Comparison of ENCODE assay signal across 25 cellular contexts in the genomic region with DNA sequence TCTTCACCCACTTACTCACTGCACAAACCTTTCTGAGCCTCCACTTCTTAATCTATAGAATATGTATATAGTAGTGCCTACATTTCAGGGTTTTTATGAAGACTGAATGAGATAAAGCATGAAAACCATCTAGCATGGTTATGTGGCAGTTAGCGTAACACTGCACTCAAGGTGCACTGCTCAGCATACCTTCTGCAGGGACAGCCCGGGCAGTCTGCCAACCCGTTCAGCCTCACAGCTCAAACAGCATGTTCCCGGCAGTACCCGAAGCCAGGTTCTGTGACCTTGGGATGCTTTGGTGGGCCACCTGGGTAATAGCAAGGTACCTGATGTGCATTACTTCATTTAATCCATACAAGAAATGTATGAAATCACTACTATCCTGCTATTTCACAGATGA.
DNase-seq lines count a peak whose midpoint lies in the region; ATAC-seq and TF ChIP-seq lines count a peak whose summit lies in the region.
"Had no signal": no experiment of that assay in that cellular context is flagged by ENCODE, and none has a peak within 500 bp of the region (broad histone marks: within the 10 kb centered on the region; RNA-seq: fewer than 3 reads in every experiment).

No MANE protein-coding gene starts in this region.

- H3K4me3 ChIP-seq in right lobe of liver: no peak overlapping the region
- H3K4me3 ChIP-seq: GM12878, Peyer's patch, thoracic aorta, vagina had no signal

- H3K27me3 ChIP-seq in right lobe of liver: no peaks in the 10 kb centered on the region
- H3K27me3 ChIP-seq: brain microvascular endothelial cell, Peyer's patch, vagina had no signal

- no peak for TF ChIP-seq POLR2A in right lobe of liver (IDR thresholded peaks at IDR 0.05)

- intact Hi-C loops in right lobe of liver (cut with DNase I): no loop called here
- intact Hi-C loops in left colon (cut with DNase I, micrococcal nuclease): no loop called here

- peak; percentile 72 to 86 (median 80) for ATAC-seq in right lobe of liver
- ATAC-seq in left colon: no peak
- ATAC-seq in HG03045 (IDR thresholded peaks at IDR 0.05; ENCODE audit: unreplicated experiment): no peak
- ATAC-seq: GM12878, sciatic nerve had no signal

- WGBS in right lobe of liver (ENCODE audit: insufficient coverage, low coverage, low lambda C conversion rate, missing lambda C conversion rate): 50% methylated on average over 3 of the region's 5 CpGs

- in situ Hi-C loops in G401 (cut with HindIII; ENCODE audit: low sequenced_read_pairs): no loop called here

- no peak overlapping the region for H3K27ac ChIP-seq in right lobe of liver
- H3K27ac ChIP-seq: brain microvascular endothelial cell, C4-2B, HL-60, parathyroid adenoma, Peyer's patch, thoracic aorta, vagina had no signal

- no peak for TF ChIP-seq CTCF in right lobe of liver (IDR thresholded peaks at IDR 0.05)

- no peaks in the 10 kb centered on the region for H3K36me3 ChIP-seq in right lobe of liver
- H3K36me3 ChIP-seq: brain microvascular endothelial cell, Peyer's patch, thoracic aorta, vagina had no signal

- DNase-seq in G401 (ENCODE audit: low spot score): peak; percentile 66
- peak; percentile 6 for DNase-seq in NCI-H1092 treated with DMSO at 0.1 percent for 48 hours (lab: John Stamatoyannopoulos, UW)
- peak; percentile 12 for DNase-seq in amniotic epithelial cell (ENCODE audit: low read depth)
- peak; percentile 59 to 68 (median 66) for DNase-seq in right lobe of liver
- no peak for DNase-seq in left colon
- DNase-seq in NOMO-1 (lab: John Stamatoyannopoulos, UW; ENCODE audit: unreplicated experiment in 2 of 2): no peak
- DNase-seq in effector CD4-positive, alpha-beta T cell: no peak
- DNase-seq: activated CD4-positive, alpha-beta T cell treated with anti-CD3 and anti-CD28 coated beads, Interleukin-2, amount 10 ng/mL, durations not matched to agents 7 days and 5 days; activated naive CD4-positive, alpha-beta T cell; activated T-cell treated with anti-CD3 and anti-CD28 coated beads, Interleukin-2, amount 50 U/mL, for 48 hours; brain microvascular endothelial cell; glutamatergic neuron; NCI-H1930; Peyer's patch; SIG-M5; stimulated activated CD4-positive, alpha-beta T cell treated with anti-CD3 and anti-CD28 coated beads, Interleukin-15, amount 100 ng/mL, for 24 hours; stimulated activated naive CD4-positive, alpha-beta T cell treated with Interleukin-2 at 50 U/mL for 16 hours had no signal

- H3K4me1 ChIP-seq in right lobe of liver: no peaks in the 10 kb centered on the region
- H3K4me1 ChIP-seq: parathyroid adenoma, Peyer's patch, vagina had no signal

- no peaks in the 10 kb centered on the region for H3K9me3 ChIP-seq in right lobe of liver
- H3K9me3 ChIP-seq: Peyer's patch, thoracic aorta, vagina had no signal

Comparison
In these comparisons a context has a peak if more than half of its experiments do, and no peak if none do; other contexts are left out.
1. DNase-seq: peak in G401 (single experiment), NCI-H1092 treated with DMSO at 0.1 percent for 48 hours (single experiment), amniotic epithelial cell (single experiment) and right lobe of liver (3 of 3); none in left colon (0 of 2), NOMO-1 (0 of 2) and effector CD4-positive, alpha-beta T cell (single experiment).
2. ATAC-seq: peak in right lobe of liver (4 of 4); none in left colon (single experiment) and HG03045 (single experiment).